In the genomic region with DNA sequence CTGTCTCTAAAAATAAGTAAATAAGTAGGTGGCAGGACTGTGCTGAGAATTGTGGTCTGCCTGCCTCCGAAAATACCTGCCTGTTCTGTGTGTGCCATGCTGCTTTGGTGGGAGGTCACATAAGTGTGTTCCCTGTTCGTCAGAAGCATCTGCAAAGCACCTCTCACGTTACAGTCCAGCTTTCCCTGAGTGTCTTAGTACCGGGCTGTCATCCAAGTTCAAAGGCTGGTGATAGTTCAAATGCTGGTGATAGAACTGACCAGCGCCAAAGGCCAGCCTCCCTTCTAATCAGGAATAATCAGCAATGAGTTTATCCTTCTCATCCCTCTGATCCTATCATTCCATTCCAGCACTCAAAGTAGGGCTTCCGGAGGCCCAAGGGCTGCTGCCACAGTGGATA, we compare ENCODE assay signal across 15 cellular contexts. TPM values are rescaled to one million over a fixed set of nuclear protein-coding genes. Genes with fewer than 3 reads are reported as not detected.
"Had no signal": no experiment of that assay in that cellular context is flagged by ENCODE, and none has a peak within 500 bp of the region (broad histone marks: within the 10 kb centered on the region; RNA-seq: fewer than 3 reads in every experiment).

No MANE protein-coding gene starts in this region.

- DNase-seq: Kasumi-1, MM.1S, NCI-H1092 treated with DMSO at 0.1 percent for 48 hours, NCI-H1436 treated with DMSO at 0.1 percent for 48 hours, NCI-H1694, NCI-H1930, NCI-H2227 treated with DMSO at 0.1 percent for 48 hours, NCI-H526, NCI-H82, Right ventricle myocardium superior, RPMI8226 had no signal

RNA-seq across cellular contexts. Expression of a gene that starts 5.6 kb away (rescaled TPM):
- total RNA-seq: K562, M059J, NCI-H460, SJSA1 had no signal
